Comparison of ENCODE assay signal across 19 cellular contexts in the genomic region with DNA sequence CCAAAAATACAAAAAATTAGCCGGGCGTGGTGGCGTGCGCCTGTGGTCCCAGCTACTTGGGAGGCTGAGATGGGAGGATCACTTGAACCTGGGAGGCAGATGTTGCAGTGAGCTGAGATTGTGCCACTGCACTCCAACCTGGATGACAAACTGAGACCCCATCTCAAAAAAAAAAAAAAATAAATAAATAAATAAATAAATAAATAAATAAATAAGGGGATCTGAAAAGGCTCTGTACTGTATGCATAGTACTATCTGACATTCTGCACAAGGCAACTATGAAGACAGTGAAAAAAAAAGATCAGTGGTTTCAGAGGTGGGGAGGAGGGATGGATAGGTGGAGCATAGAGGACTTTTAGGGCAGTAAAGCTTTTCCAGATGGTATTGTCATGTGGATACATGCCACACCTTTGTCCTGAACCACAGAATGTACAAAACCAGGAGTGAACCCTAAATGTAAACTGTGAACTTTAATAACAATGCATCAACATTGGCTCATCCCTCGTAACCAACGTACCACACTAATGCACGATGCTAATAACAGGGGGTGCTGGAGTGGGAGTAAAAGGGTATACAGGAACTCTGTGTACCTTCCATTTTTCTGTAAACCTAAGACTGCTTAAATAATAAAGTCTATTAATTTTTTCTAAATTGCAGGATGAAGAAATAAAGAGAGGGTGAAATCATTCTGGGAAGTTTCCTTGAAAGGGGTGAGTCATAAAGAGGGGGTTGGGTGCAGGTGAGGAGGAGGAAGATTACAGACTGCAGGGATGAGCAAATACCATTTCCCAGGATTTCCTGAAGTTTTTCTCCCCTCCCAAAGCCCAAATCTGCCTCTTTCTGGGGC.
"Had no signal": no experiment of that assay in that cellular context is flagged by ENCODE, and none has a peak within 500 bp of the region (broad histone marks: within the 10 kb centered on the region; RNA-seq: fewer than 3 reads in every experiment).

No MANE protein-coding gene starts in this region.

- H3K27ac Mint-ChIP-seq: activated CD8-positive, alpha-beta T cell treated with anti-CD3 and anti-CD28 coated beads for 36 hours; nephron; progenitor cell of endocrine pancreas; stimulated activated effector memory CD8-positive, alpha-beta T cell treated with anti-CD3 and anti-CD28 coated beads, Interleukin-12 subunit alpha, Interleukin-12 subunit beta, amount 100 ng/mL, for 72 hours; WTC11 had no signal

- H3K36me3 ChIP-seq: colonic mucosa, thoracic aorta, upper lobe of right lung had no signal

- H3K9me3 ChIP-seq: colonic mucosa, thoracic aorta, upper lobe of right lung had no signal

- H3K27ac ChIP-seq: colonic mucosa, thoracic aorta, upper lobe of right lung had no signal

- H3K4me1 Mint-ChIP-seq: stimulated activated effector memory CD8-positive, alpha-beta T cell treated with anti-CD3 and anti-CD28 coated beads, Interleukin-12 subunit alpha, Interleukin-12 subunit beta, amount 100 ng/mL, for 72 hours had no signal

- H3K36me3 Mint-ChIP-seq: stimulated activated effector memory CD8-positive, alpha-beta T cell treated with anti-CD3 and anti-CD28 coated beads, Interleukin-12 subunit alpha, Interleukin-12 subunit beta, amount 100 ng/mL, for 72 hours; WTC11 had no signal

- DNase-seq: activated CD4-positive, alpha-beta T cell treated with anti-CD3 and anti-CD28 coated beads for 4 hours; activated CD8-positive, alpha-beta T cell treated with anti-CD3 and anti-CD28 coated beads for 36 hours; activated effector memory CD4-positive, alpha-beta T cell treated with Interleukin-2 at 50 U/mL for 16 hours; activated naive CD4-positive, alpha-beta T cell treated with anti-CD3 and anti-CD28 coated beads, Interleukin-2, amount 50 U/mL, for 16 hours; activated T-cell treated with anti-CD3 and anti-CD28 coated beads, Interleukin-2, amount 50 U/mL, for 4 hours; central memory CD4-positive, alpha-beta T cell; colonic mucosa; hippocampal formation; mesendoderm; stimulated activated CD4-positive, alpha-beta T cell treated with anti-CD3 and anti-CD28 coated beads, Interleukin-12 subunit alpha, Interleukin-12 subunit beta, amount 100 ng/mL, for 4 hours; upper lobe of right lung had no signal

- H3K4me1 ChIP-seq: colonic mucosa, upper lobe of right lung had no signal

- ATAC-seq: activated CD8-positive, alpha-beta T cell treated with anti-CD3 and anti-CD28 coated beads for 36 hours; activated T-cell treated with anti-CD3 and anti-CD28 coated beads, Interleukin-2, amount 50 U/mL, for 4 hours; esophagus mucosa; stimulated activated effector memory CD8-positive, alpha-beta T cell treated with anti-CD3 and anti-CD28 coated beads, Interleukin-12 subunit alpha, Interleukin-12 subunit beta, amount 100 ng/mL, for 72 hours; upper lobe of right lung; WTC11 had no signal

- H3K27me3 Mint-ChIP-seq: activated CD8-positive, alpha-beta T cell treated with anti-CD3 and anti-CD28 coated beads for 36 hours had no signal

- H3K4me3 ChIP-seq: colonic mucosa, thoracic aorta, upper lobe of right lung had no signal

- H3K27me3 ChIP-seq: colonic mucosa, upper lobe of right lung had no signal

- FAIRE-seq: endometrium, TTC549 had no signal

- H3K4me3 Mint-ChIP-seq: activated CD8-positive, alpha-beta T cell treated with anti-CD3 and anti-CD28 coated beads for 36 hours; activated T-cell treated with anti-CD3 and anti-CD28 coated beads, Interleukin-2, amount 50 U/mL, for 4 hours; nephron; stimulated activated effector memory CD8-positive, alpha-beta T cell treated with anti-CD3 and anti-CD28 coated beads, Interleukin-12 subunit alpha, Interleukin-12 subunit beta, amount 100 ng/mL, for 72 hours; WTC11 had no signal
